In genomic region chr21:43691086-43691795, GRCh38 we compare ENCODE assay signal across 33 cellular contexts.
"Had no signal": no experiment of that assay in that cellular context is flagged by ENCODE, and none has a peak within 500 bp of the region (broad histone marks: within the 10 kb centered on the region; RNA-seq: fewer than 3 reads in every experiment).

No MANE protein-coding gene starts in this region.

- H3K27me3 Mint-ChIP-seq: activated CD4-positive, alpha-beta memory T cell treated with anti-CD3 and anti-CD28 coated beads, Interleukin-2, amount 10 ng/mL, durations not matched to agents 7 days and 5 days; activated CD4-positive, alpha-beta T cell treated with anti-CD3 and anti-CD28 coated beads, Interleukin-2, amount 10 ng/mL, durations not matched to agents 7 days and 5 days; activated naive CD8-positive, alpha-beta T cell; activated T-helper 17 cell treated with anti-CD3 and anti-CD28 coated beads, Interleukin-2, amount 50 U/mL, for 72 hours; central memory CD8-positive, alpha-beta T cell; stimulated activated naive CD8-positive, alpha-beta T cell treated with anti-CD3 and anti-CD28 coated beads, Interleukin-15, Interleukin-2, amounts not matched to agents 100 ng/mL and 50 ng/mL, for 24 hours; T-helper 17 cell had no signal

- H3K4me3 ChIP-seq: heart left ventricle, lung, pancreas, prostate gland, skin epidermis, thoracic aorta, uterus had no signal

- H3K36me3 ChIP-seq: uterus had no signal

- FAIRE-seq: colon, pancreas had no signal

- H3K27ac Mint-ChIP-seq: activated CD4-positive, alpha-beta T cell treated with anti-CD3 and anti-CD28 coated beads, Interleukin-2, amount 10 ng/mL, durations not matched to agents 7 days and 5 days; activated naive CD8-positive, alpha-beta T cell; activated T-helper 17 cell treated with anti-CD3 and anti-CD28 coated beads, Interleukin-2, amount 50 U/mL, for 72 hours; nephron; stimulated activated naive CD8-positive, alpha-beta T cell treated with anti-CD3 and anti-CD28 coated beads, Interleukin-15, Interleukin-2, amounts not matched to agents 100 ng/mL and 50 ng/mL, for 24 hours had no signal

- ATAC-seq: activated T-cell treated with anti-CD3 and anti-CD28 coated beads, Interleukin-2, amount 50 U/mL, for 4 hours; activated T-helper 17 cell treated with anti-CD3 and anti-CD28 coated beads, Interleukin-2, amount 50 U/mL, for 72 hours; heart left ventricle; left lobe of liver; pancreas; sciatic nerve; stimulated activated effector memory CD8-positive, alpha-beta T cell treated with anti-CD3 and anti-CD28 coated beads, Interleukin-12 subunit alpha, Interleukin-12 subunit beta, amount 100 ng/mL, for 72 hours; T-helper 17 cell had no signal

- H3K4me3 Mint-ChIP-seq: activated CD4-positive, alpha-beta memory T cell treated with anti-CD3 and anti-CD28 coated beads, Interleukin-2, amount 10 ng/mL, durations not matched to agents 7 days and 5 days; activated CD4-positive, alpha-beta T cell treated with anti-CD3 and anti-CD28 coated beads, Interleukin-2, amount 10 ng/mL, durations not matched to agents 7 days and 5 days; activated naive CD8-positive, alpha-beta T cell; activated T-cell treated with anti-CD3 and anti-CD28 coated beads, Interleukin-2, amount 50 U/mL, for 4 hours; activated T-helper 17 cell treated with anti-CD3 and anti-CD28 coated beads, Interleukin-2, amount 50 U/mL, for 72 hours; central memory CD8-positive, alpha-beta T cell; immature natural killer cell; nephron; stimulated activated effector memory CD8-positive, alpha-beta T cell treated with anti-CD3 and anti-CD28 coated beads, Interleukin-12 subunit alpha, Interleukin-12 subunit beta, amount 100 ng/mL, for 72 hours; stimulated activated naive CD8-positive, alpha-beta T cell treated with anti-CD3 and anti-CD28 coated beads, Interleukin-15, Interleukin-2, amounts not matched to agents 100 ng/mL and 50 ng/mL, for 24 hours; T-helper 17 cell had no signal

- H3K27me3 ChIP-seq: heart left ventricle, pancreas, uterus had no signal

- DNase-seq: activated CD4-positive, alpha-beta memory T cell treated with anti-CD3 and anti-CD28 coated beads, Interleukin-2, amount 10 ng/mL, durations not matched to agents 7 days and 5 days; activated CD4-positive, alpha-beta T cell treated with anti-CD3 and anti-CD28 coated beads for 1 hour; activated CD4-positive, alpha-beta T cell treated with anti-CD3 and anti-CD28 coated beads, Interleukin-2, amount 10 ng/mL, durations not matched to agents 7 days and 5 days; activated naive CD4-positive, alpha-beta T cell treated with Interleukin-2 at 50 U/mL for 16 hours; activated T-cell treated with anti-CD3 and anti-CD28 coated beads, Interleukin-2, amount 50 U/mL, for 4 hours; anterior cingulate cortex; effector memory CD4-positive, alpha-beta T cell; erythroblast; heart left ventricle; hypothalamus; immature natural killer cell; kidney glomerular epithelial cell; retina; stimulated activated CD4-positive, alpha-beta T cell treated with anti-CD3 and anti-CD28 coated beads, Interleukin-12 subunit alpha, Interleukin-12 subunit beta, amount 100 ng/mL, for 4 hours; stimulated activated CD4-positive, alpha-beta T cell treated with anti-CD3 and anti-CD28 coated beads, Interleukin-4, amount 100 ng/mL, for 24 hours; T-helper 17 cell; T1000; trophoblast cell; uterus had no signal

- H3K4me1 Mint-ChIP-seq: activated CD4-positive, alpha-beta memory T cell treated with anti-CD3 and anti-CD28 coated beads, Interleukin-2, amount 10 ng/mL, durations not matched to agents 7 days and 5 days; activated T-helper 17 cell treated with anti-CD3 and anti-CD28 coated beads, Interleukin-2, amount 50 U/mL, for 72 hours; central memory CD8-positive, alpha-beta T cell; immature natural killer cell; nephron; stimulated activated effector memory CD8-positive, alpha-beta T cell treated with anti-CD3 and anti-CD28 coated beads, Interleukin-12 subunit alpha, Interleukin-12 subunit beta, amount 100 ng/mL, for 72 hours had no signal

- H3K27ac ChIP-seq: heart left ventricle, pancreas, prostate gland, skin epidermis, thoracic aorta, uterus had no signal

- H3K9me3 Mint-ChIP-seq: activated CD4-positive, alpha-beta memory T cell treated with anti-CD3 and anti-CD28 coated beads, Interleukin-2, amount 10 ng/mL, durations not matched to agents 7 days and 5 days; activated CD4-positive, alpha-beta T cell treated with anti-CD3 and anti-CD28 coated beads, Interleukin-2, amount 10 ng/mL, durations not matched to agents 7 days and 5 days; activated T-cell treated with anti-CD3 and anti-CD28 coated beads, Interleukin-2, amount 50 U/mL, for 4 hours; activated T-helper 17 cell treated with anti-CD3 and anti-CD28 coated beads, Interleukin-2, amount 50 U/mL, for 72 hours; central memory CD8-positive, alpha-beta T cell; immature natural killer cell; nephron; stimulated activated effector memory CD8-positive, alpha-beta T cell treated with anti-CD3 and anti-CD28 coated beads, Interleukin-12 subunit alpha, Interleukin-12 subunit beta, amount 100 ng/mL, for 72 hours; stimulated activated naive CD8-positive, alpha-beta T cell treated with anti-CD3 and anti-CD28 coated beads, Interleukin-15, Interleukin-2, amounts not matched to agents 100 ng/mL and 50 ng/mL, for 24 hours had no signal

- H3K4me1 ChIP-seq: pancreas, prostate gland, uterus had no signal

- H3K9me3 ChIP-seq: heart left ventricle, pancreas, prostate gland, thoracic aorta, uterus had no signal
